In the genomic region with DNA sequence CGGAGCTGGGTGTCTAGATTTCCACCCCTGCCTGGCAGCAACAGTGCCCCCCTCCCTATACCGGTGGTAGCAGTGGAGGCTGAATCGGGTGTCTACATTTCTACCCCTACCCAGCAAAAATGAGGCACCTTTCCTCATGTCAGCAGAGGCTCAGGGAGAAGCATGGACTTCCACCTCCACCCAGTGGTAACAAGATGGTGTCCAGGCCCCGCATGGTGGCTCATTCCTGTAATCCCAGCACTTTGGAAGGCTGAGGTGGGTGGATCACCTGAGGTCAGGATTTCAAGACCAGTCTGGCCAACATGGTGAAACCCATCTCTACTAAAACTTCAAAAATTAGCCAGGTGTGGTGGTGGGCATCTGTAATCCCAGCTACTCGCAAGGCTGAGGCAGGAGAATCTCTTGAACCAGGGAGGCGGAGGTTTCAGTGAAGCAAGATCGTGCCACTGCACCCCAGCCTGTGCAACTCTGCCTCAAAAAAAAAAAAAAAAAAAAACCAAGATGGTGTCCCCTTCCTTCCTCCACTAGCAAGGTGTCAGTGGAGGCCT, we compare ENCODE assay signal across 11 cellular contexts. TPM values are rescaled to one million over a fixed set of nuclear protein-coding genes. Genes with fewer than 3 reads are reported as not detected.
DNase-seq lines count a peak whose midpoint lies in the region; ATAC-seq and TF ChIP-seq lines count a peak whose summit lies in the region.
"Had no signal": no experiment of that assay in that cellular context is flagged by ENCODE, and none has a peak within 500 bp of the region (broad histone marks: within the 10 kb centered on the region; RNA-seq: fewer than 3 reads in every experiment).

No MANE protein-coding gene starts in this region.

- ATAC-seq in activated T-helper 17 cell treated with anti-CD3 and anti-CD28 coated beads, Interleukin-2, amount 50 U/mL, for 72 hours (replicated peaks): peak; percentile 8
- ATAC-seq in naive thymus-derived CD8-positive, alpha-beta T cell: peak; percentile 14 to 41

- H3K27ac Mint-ChIP-seq in CD14-positive monocyte: peak overlapping the region in 1 of 7 donors; percentile 31
- H3K27ac Mint-ChIP-seq in activated T-helper 17 cell treated with anti-CD3 and anti-CD28 coated beads, Interleukin-2, amount 50 U/mL, for 72 hours: no peak overlapping the region
- H3K27ac Mint-ChIP-seq in naive thymus-derived CD8-positive, alpha-beta T cell: peak overlapping the region in 4 of 10 donors; percentile 27 to 57 (median 39)

- no peak overlapping the region for H2BK120ac ChIP-seq in mesendoderm (ENCODE audit: low read depth, low read length)

- no peaks in the 10 kb centered on the region for H3K79me1 ChIP-seq in mesendoderm (ENCODE audit: low read length)

- WGBS in mesendoderm (ENCODE audit: extremely low coverage, insufficient coverage, low lambda C conversion rate): no CpG with 5 or more reads among the region's 7 CpGs

- no peak for TF ChIP-seq CTCF in CD14-positive monocyte (IDR thresholded peaks at IDR 0.05)
- peak; percentile 52 for TF ChIP-seq CTCF in HEK293 (tag by site-specific recombination; IDR thresholded peaks at IDR 0.05)
- TF ChIP-seq CTCF in vagina (IDR thresholded peaks at IDR 0.05): no peak

- H3K4me3 ChIP-seq in HEK293 (ENCODE audit: low read depth, low read length) (no peak overlapping the region), mesendoderm (ENCODE audit: low read length) (no peak overlapping the region), vagina (peak overlapping the region in 1 of 2 donors; percentile 17)

- POLR2A ChIA-PET in HEK293 (lab: Yijun Ruan, JAX): interaction anchor here (0.7 kb wide), 1 partner anchor 15 kb away, joined by 5 read pairs; no protein-coding TSS in a partner anchor
- POLR2A ChIA-PET in naive thymus-derived CD8-positive, alpha-beta T cell (lab: Charles Lee): interaction anchor here (0.7 to 1.2 kb wide), 2 partner anchors 35 to 60 kb away, joined by 5 to 6 read pairs; no protein-coding TSS in a partner anchor

- H3K27ac ChIP-seq in HEK293 (ENCODE audit: extremely low read depth, low read depth, low read length) (no peak overlapping the region), mesendoderm (ENCODE audit: low read depth, low read length) (no peak overlapping the region), vagina (no peak overlapping the region)
- H3K27ac ChIP-seq: brain microvascular endothelial cell, skin epidermis had no signal

- H3K79me2 ChIP-seq in mesendoderm (ENCODE audit: control insufficient read depth, insufficient read depth, low read length): no peaks in the 10 kb centered on the region

- no peak overlapping the region for H2BK15ac ChIP-seq in mesendoderm (replicated peaks; ENCODE audit: low read depth)

- H3K4me2 ChIP-seq in mesendoderm (ENCODE audit: low read length): no peak overlapping the region

- H3K27me3 Mint-ChIP-seq in CD14-positive monocyte (ENCODE audit: low read depth in 3 of 3): peaks cover 1 to 4% (median 3%) of the 10 kb centered on the region in 3 donors
- no peaks in the 10 kb centered on the region for H3K27me3 Mint-ChIP-seq in activated T-helper 17 cell treated with anti-CD3 and anti-CD28 coated beads, Interleukin-2, amount 50 U/mL, for 72 hours
- no peaks in the 10 kb centered on the region for H3K27me3 Mint-ChIP-seq in naive thymus-derived CD8-positive, alpha-beta T cell

- H3K27me3 ChIP-seq in mesendoderm (ENCODE audit: insufficient read depth, low read length, poor library complexity) (no peaks in the 10 kb centered on the region), vagina (no peaks in the 10 kb centered on the region)
- H3K27me3 ChIP-seq: brain microvascular endothelial cell had no signal

- no peaks in the 10 kb centered on the region for H3K36me3 ChIP-seq in HEK293 (ENCODE audit: control insufficient read depth in 2 of 2, insufficient read depth in 1 of 2, low read length in 2 of 2)
- H3K36me3 ChIP-seq in mesendoderm (ENCODE audit: control insufficient read depth, insufficient read depth, low read length): no peaks in the 10 kb centered on the region
- no peaks in the 10 kb centered on the region for H3K36me3 ChIP-seq in vagina
- H3K36me3 ChIP-seq: brain microvascular endothelial cell had no signal

- H3K4me1 ChIP-seq in HEK293 (ENCODE audit: control insufficient read depth, insufficient read depth, low read length) (no peaks in the 10 kb centered on the region; the same call in 1 of the 2 replicates), mesendoderm (ENCODE audit: control insufficient read depth, low read depth, low read length) (no peaks in the 10 kb centered on the region), vagina (peaks cover 6% of the 10 kb centered on the region)

- H4K5ac ChIP-seq in mesendoderm (ENCODE audit: low read length): no peak overlapping the region

- intact Hi-C loops in CD14-positive monocyte (cut with micrococcal nuclease) (no loop called here), vagina (cut with DNase I) (no loop called here)

- H3K23ac ChIP-seq in mesendoderm (ENCODE audit: low read length): no peak overlapping the region

- CTCF ChIA-PET in HEK293 (lab: Yijun Ruan, JAX): interaction anchor here (0.6 to 1.9 kb wide), 3 partner anchors 12 to 1576 kb away, joined by 3 to 4 read pairs (median 3); no protein-coding TSS in a partner anchor

- no peak overlapping the region for H4K8ac ChIP-seq in mesendoderm (ENCODE audit: low read depth, low read length)

- H3K9ac ChIP-seq in mesendoderm (ENCODE audit: low read length): no peak overlapping the region

- H2AK5ac ChIP-seq in mesendoderm (ENCODE audit: low read length): no peak overlapping the region

- DNase-seq in CD14-positive monocyte (ENCODE audit: low spot score) (no peak), mesendoderm (no peak), vagina (ENCODE audit: extremely low spot score in 2 of 2) (no peak), pons (ENCODE audit: low spot score) (no peak), hypothalamus (lab: John Stamatoyannopoulos, UW) (no peak)
- no peak for DNase-seq in naive thymus-derived CD8-positive, alpha-beta T cell
- DNase-seq: brain microvascular endothelial cell had no signal

- H3K4me1 Mint-ChIP-seq in CD14-positive monocyte: peaks cover 17% of the 10 kb centered on the region
- H3K4me1 Mint-ChIP-seq in activated T-helper 17 cell treated with anti-CD3 and anti-CD28 coated beads, Interleukin-2, amount 50 U/mL, for 72 hours: no peaks in the 10 kb centered on the region
- peaks cover 5 to 22% (median 10%) of the 10 kb centered on the region in 4 donors for H3K4me1 Mint-ChIP-seq in naive thymus-derived CD8-positive, alpha-beta T cell

- peak overlapping the region; percentile 53 to 81 for H3K4me3 Mint-ChIP-seq in CD14-positive monocyte
- H3K4me3 Mint-ChIP-seq in activated T-helper 17 cell treated with anti-CD3 and anti-CD28 coated beads, Interleukin-2, amount 50 U/mL, for 72 hours: peak overlapping the region; percentile 73
- H3K4me3 Mint-ChIP-seq in naive thymus-derived CD8-positive, alpha-beta T cell: peak overlapping the region; percentile 72 to 86 (median 80)

- no peak overlapping the region for H3K56ac ChIP-seq in mesendoderm (ENCODE audit: low read length)

- H3K9me3 ChIP-seq in HEK293 (ENCODE audit: control insufficient read depth, insufficient read depth, low read depth, low read length) (no peaks in the 10 kb centered on the region), vagina (no peaks in the 10 kb centered on the region)

- H3K18ac ChIP-seq in mesendoderm (ENCODE audit: low read length): no peak overlapping the region

- no peak for TF ChIP-seq POLR2A in vagina (IDR thresholded peaks at IDR 0.05)

- no peak overlapping the region for H3K4ac ChIP-seq in mesendoderm (ENCODE audit: low read depth, low read length)

- H3K36me3 Mint-ChIP-seq in CD14-positive monocyte: no peaks in the 10 kb centered on the region
- no peaks in the 10 kb centered on the region for H3K36me3 Mint-ChIP-seq in activated T-helper 17 cell treated with anti-CD3 and anti-CD28 coated beads, Interleukin-2, amount 50 U/mL, for 72 hours (ENCODE audit: low read depth)
- no peaks in the 10 kb centered on the region for H3K36me3 Mint-ChIP-seq in naive thymus-derived CD8-positive, alpha-beta T cell

- no peak overlapping the region for H2BK5ac ChIP-seq in mesendoderm (ENCODE audit: low read length)

- peaks cover 0 to 4% (median 0%) of the 10 kb centered on the region in 7 donors for H3K9me3 Mint-ChIP-seq in CD14-positive monocyte
- no peaks in the 10 kb centered on the region for H3K9me3 Mint-ChIP-seq in activated T-helper 17 cell treated with anti-CD3 and anti-CD28 coated beads, Interleukin-2, amount 50 U/mL, for 72 hours
- H3K9me3 Mint-ChIP-seq in naive thymus-derived CD8-positive, alpha-beta T cell: no peaks in the 10 kb centered on the region

TF ChIP-seq in HEK293, 187 proteins besides CTCF, POLR2A, EP300 and RAD21:
- no peak for TF ChIP-seq ZNF140 (tag by site-specific recombination; IDR thresholded peaks at IDR 0.05)
- TF ChIP-seq ZNF362 (tag by site-specific recombination; IDR thresholded peaks at IDR 0.05): peak; percentile 70; the same call in 1 of the 2 replicates
TF ChIP-seq in HEK293: peak in this region for 1.

RNA-seq across cellular contexts. Expression of gene OR5AU1, which starts 35.5 kb away (rescaled TPM):
- polyA plus RNA-seq in CD14-positive monocyte: not detected
- not detected for total RNA-seq in activated T-helper 17 cell treated with anti-CD3 and anti-CD28 coated beads, Interleukin-2, amount 50 U/mL, for 72 hours
- not detected for total RNA-seq in naive thymus-derived CD8-positive, alpha-beta T cell
- polyA plus RNA-seq in naive thymus-derived CD8-positive, alpha-beta T cell: not detected
- 0.01 TPM for polyA plus RNA-seq in mesendoderm (2013, experiment 1 of 2)
- polyA plus RNA-seq in mesendoderm (2013, experiment 2 of 2): 0.01 TPM
- not detected for total RNA-seq in vagina
- total RNA-seq: temporal lobe had no signal
